Comparison of ENCODE assay signal across 9 cellular contexts in genomic region chr6:43120938-43121913, GRCh38. TPM values are rescaled to one million over a fixed set of nuclear protein-coding genes. Genes with fewer than 3 reads are reported as not detected.
DNase-seq lines count a peak whose midpoint lies in the region; ATAC-seq and FAIRE-seq lines count a peak whose summit lies in the region.
"Had no signal": no experiment of that assay in that cellular context is flagged by ENCODE, and none has a peak within 500 bp of the region (broad histone marks: within the 10 kb centered on the region; RNA-seq: fewer than 3 reads in every experiment).

No MANE protein-coding gene starts in this region.

- H3K4me3 ChIP-seq in mesodermal cell (ENCODE audit: extremely low read depth, insufficient read depth, low read length, poor library complexity, severe bottlenecking), result no peak overlapping the region

- 85 to 92% methylated on average over 8 to 9 of the region's 9 CpGs for WGBS in mesodermal cell (ENCODE audit: insufficient coverage in 2 of 2), 2 experiments

- peaks cover 6% of the 10 kb centered on the region for H3K36me3 ChIP-seq in mesodermal cell (ENCODE audit: control insufficient read depth, insufficient read depth, low read length)

- H3K9me3 ChIP-seq in mesodermal cell (ENCODE audit: control insufficient read depth, low read length), result no peaks in the 10 kb centered on the region

- H3K27ac ChIP-seq in mesodermal cell (ENCODE audit: low read depth, low read length, severe bottlenecking), result peak overlapping the region; percentile 92

- peak; percentile 69 for FAIRE-seq in A204.1 (lab: Jason Lieb, UNC)

- ATAC-seq in GM18498 (IDR thresholded peaks at IDR 0.05; ENCODE audit: unreplicated experiment) (no peak), HG02870 (IDR thresholded peaks at IDR 0.05; ENCODE audit: unreplicated experiment) (no peak)

- peak; percentile 98 for DNase-seq in LHCN-M2 (ENCODE audit: low read depth)
- peak; percentile 99 for DNase-seq in dedifferentiated amniotic fluid mesenchymal stem cell (ENCODE audit: extremely low spot score)
- no peak for DNase-seq in effector CD8-positive, alpha-beta T cell (lab: John Stamatoyannopoulos, UW)
- no peak for DNase-seq in activated CD8-positive, alpha-beta memory T cell treated with anti-CD3 and anti-CD28 coated beads, Interleukin-2, amount 50 U/mL, for 48 hours
- DNase-seq: CD4-positive, alpha-beta T cell had no signal

- H3K4me1 ChIP-seq in mesodermal cell (ENCODE audit: control insufficient read depth, insufficient read depth, low read length, poor library complexity, severe bottlenecking), result peaks cover 63% of the 10 kb centered on the region

RNA-seq across cellular contexts. Expression of gene PTK7, which starts 45.1 kb away (rescaled TPM):
- total RNA-seq in LHCN-M2 (2014; rRNA removed), result 52.3 and 52.8 TPM in 2 replicates
- polyA plus RNA-seq in LHCN-M2 (2012), result 46.6 TPM
- polyA plus RNA-seq in mesodermal cell (2013, experiment 1 of 2), result 160 TPM
- polyA plus RNA-seq in mesodermal cell (2013, experiment 2 of 2), result 129 TPM

RNA-seq across cellular contexts. Expression of gene SRF, which starts 49.8 kb away (rescaled TPM):
- 29.5 and 36.5 TPM in 2 replicates for total RNA-seq in LHCN-M2 (2014; rRNA removed)
- 27.1 TPM for polyA plus RNA-seq in LHCN-M2 (2012)
- polyA plus RNA-seq in mesodermal cell (2013, experiment 1 of 2), result 27.6 TPM
- 24.5 TPM for polyA plus RNA-seq in mesodermal cell (2013, experiment 2 of 2)

Comparison
In these comparisons a context has a peak if more than half of its experiments do, and no peak if none do; other contexts are left out.
1. DNase-seq: peak in LHCN-M2 (single experiment) and dedifferentiated amniotic fluid mesenchymal stem cell (single experiment); none in effector CD8-positive, alpha-beta T cell (single experiment) and activated CD8-positive, alpha-beta memory T cell treated with anti-CD3 and anti-CD28 coated beads, Interleukin-2, amount 50 U/mL, for 48 hours (single experiment).